Comparison of ENCODE assay signal across 13 cellular contexts in the genomic region with DNA sequence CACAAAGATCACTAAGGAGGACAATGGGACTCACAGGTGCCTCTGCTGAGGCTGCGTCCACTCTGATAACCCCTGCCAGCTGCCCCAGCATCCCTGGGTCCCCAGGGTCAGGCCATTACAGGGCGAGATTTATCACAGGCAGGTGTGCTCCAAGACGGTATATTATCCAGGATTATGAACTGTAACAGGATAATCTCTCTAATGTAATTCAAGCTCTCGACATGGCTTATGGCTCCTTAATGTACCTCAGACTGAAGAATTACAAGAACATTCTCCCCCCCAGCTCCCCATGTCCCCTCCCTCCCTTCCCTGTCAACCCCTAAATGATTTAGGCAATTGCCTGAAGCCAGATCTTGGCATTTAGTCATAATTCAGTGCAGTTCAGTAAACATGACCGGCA.
"Had no signal": no experiment of that assay in that cellular context is flagged by ENCODE, and none has a peak within 500 bp of the region (broad histone marks: within the 10 kb centered on the region; RNA-seq: fewer than 3 reads in every experiment).

No MANE protein-coding gene starts in this region.

- H3K36me3 Mint-ChIP-seq: type B pancreatic cell had no signal

- DNase-seq: activated CD4-positive, alpha-beta T cell treated with anti-CD3 and anti-CD28 coated beads, Interleukin-2, amount 50 U/mL, for 1 hour; activated CD8-positive, alpha-beta memory T cell treated with anti-CD3 and anti-CD28 coated beads for 24 hours; activated gamma-delta T cell treated with Interleukin-2 at 50 U/mL for 16 hours; amniotic stem cell; islet precursor cell; naive thymus-derived CD4-positive, alpha-beta T cell; sigmoid colon; spleen had no signal

- H3K9me3 Mint-ChIP-seq: type B pancreatic cell had no signal

- H3K4me1 Mint-ChIP-seq: naive thymus-derived CD4-positive, alpha-beta T cell had no signal

- ATAC-seq: gastroesophageal sphincter; left lobe of liver; naive thymus-derived CD4-positive, alpha-beta T cell had no signal

- H3K27ac Mint-ChIP-seq: activated naive CD8-positive, alpha-beta T cell; naive thymus-derived CD4-positive, alpha-beta T cell; stimulated activated naive CD8-positive, alpha-beta T cell treated with anti-CD3 and anti-CD28 coated beads, Interleukin-15, Interleukin-2, amounts not matched to agents 100 ng/mL and 50 ng/mL, for 24 hours; type B pancreatic cell had no signal

- H3K4me3 Mint-ChIP-seq: activated naive CD8-positive, alpha-beta T cell; naive thymus-derived CD4-positive, alpha-beta T cell; stimulated activated naive CD8-positive, alpha-beta T cell treated with anti-CD3 and anti-CD28 coated beads, Interleukin-15, Interleukin-2, amounts not matched to agents 100 ng/mL and 50 ng/mL, for 24 hours; type B pancreatic cell had no signal
